ENCODE assay signal across 35 cellular contexts in genomic region chr3:54957711-54958110, GRCh38. TPM values are rescaled to one million over a fixed set of nuclear protein-coding genes. Genes with fewer than 3 reads are reported as not detected.
DNase-seq lines count a peak whose midpoint lies in the region; TF ChIP-seq lines count a peak whose summit lies in the region.
"Had no signal": no experiment of that assay in that cellular context is flagged by ENCODE, and none has a peak within 500 bp of the region (broad histone marks: within the 10 kb centered on the region; RNA-seq: fewer than 3 reads in every experiment).

No MANE protein-coding gene starts in this region.

- peaks cover 38% of the 10 kb centered on the region for H3K79me1 ChIP-seq in trophoblast cell (ENCODE audit: low read length)

- peak overlapping the region; percentile 6 for H3K14ac ChIP-seq in trophoblast cell (ENCODE audit: low read length)

- H3K18ac ChIP-seq in trophoblast cell (ENCODE audit: low read length): no peak overlapping the region

- H3K4me1 ChIP-seq in trophoblast cell (ENCODE audit: control insufficient read depth in 1 of 2, insufficient read depth in 2 of 2, low read length in 2 of 2): peaks cover 26 to 32% of the 10 kb centered on the region in 2 experiments
- H3K4me1 ChIP-seq in effector memory CD4-positive, alpha-beta T cell (ENCODE audit: control insufficient read depth, insufficient read depth, low read length, poor library complexity, severe bottlenecking): no peaks in the 10 kb centered on the region
- H3K4me1 ChIP-seq: colonic mucosa, suprapubic skin, upper lobe of right lung had no signal

- H3K79me2 ChIP-seq in trophoblast cell (ENCODE audit: control insufficient read depth, insufficient read depth, low read length, poor library complexity): peaks cover 11% of the 10 kb centered on the region

- H2BK5ac ChIP-seq in trophoblast cell (ENCODE audit: low read depth, low read length, poor library complexity): no peak overlapping the region

- H3K9me3 ChIP-seq in MG63: no peaks in the 10 kb centered on the region
- no peaks in the 10 kb centered on the region for H3K9me3 ChIP-seq in trophoblast cell (ENCODE audit: insufficient read depth, low read depth, low read length)
- no peaks in the 10 kb centered on the region for H3K9me3 ChIP-seq in effector memory CD4-positive, alpha-beta T cell (ENCODE audit: control insufficient read depth, low read length)
- H3K9me3 ChIP-seq: colonic mucosa, suprapubic skin, upper lobe of right lung had no signal

- H2BK12ac ChIP-seq in trophoblast cell (ENCODE audit: low read length): peak overlapping the region; percentile 48

- no peak for TF ChIP-seq CTCF in astrocyte of the cerebellum (IDR thresholded peaks at IDR 0.05; ENCODE audit: low read depth, low read length, missing control alignments)

- no peak overlapping the region for H3K4ac ChIP-seq in trophoblast cell (ENCODE audit: low read depth, low read length)

- H2AFZ ChIP-seq in trophoblast cell (ENCODE audit: insufficient read depth, low read length, poor library complexity): no peak overlapping the region

- no peak overlapping the region for H3K9ac ChIP-seq in trophoblast cell (ENCODE audit: low read length)

- H2AK5ac ChIP-seq in trophoblast cell (ENCODE audit: low read length): peak overlapping the region; percentile 45

- H3K4me3 ChIP-seq in MG63: no peak overlapping the region
- no peak overlapping the region for H3K4me3 ChIP-seq in astrocyte of the cerebellum (ENCODE audit: low read depth, low read length)
- H3K4me3 ChIP-seq in trophoblast cell (ENCODE audit: low read depth, low read length): no peak overlapping the region
- no peak overlapping the region for H3K4me3 ChIP-seq in effector memory CD4-positive, alpha-beta T cell (ENCODE audit: insufficient read depth, low read depth, low read length, poor library complexity, severe bottlenecking)
- H3K4me3 ChIP-seq: cardiac muscle cell, colonic mucosa, GM12878, suprapubic skin, upper lobe of right lung had no signal

- peak overlapping the region; percentile 49 for H4K91ac ChIP-seq in trophoblast cell (ENCODE audit: low read depth, low read length)

- H2BK120ac ChIP-seq in trophoblast cell (ENCODE audit: insufficient read depth, low read length, poor library complexity): peak overlapping the region; percentile 8

- no peak overlapping the region for H3K27ac ChIP-seq in trophoblast cell (ENCODE audit: low read depth, low read length)
- no peak overlapping the region for H3K27ac ChIP-seq in effector memory CD4-positive, alpha-beta T cell (ENCODE audit: insufficient read depth, low read length, poor library complexity, severe bottlenecking)
- H3K27ac ChIP-seq: cardiac muscle cell, colonic mucosa, epithelial cell of prostate, suprapubic skin, upper lobe of right lung had no signal

- in situ Hi-C loops in astrocyte of the cerebellum (cut with HindIII; ENCODE audit: low sequenced_read_pairs): loop anchor here (25.0 kb wide), 1 partner anchor 530 kb away; the partner anchor contains the start of gene WNT5A

- H4K12ac ChIP-seq in trophoblast cell (ENCODE audit: low read depth, low read length): no peak overlapping the region

- no peak overlapping the region for H3K4me2 ChIP-seq in trophoblast cell (ENCODE audit: low read length)

- no peaks in the 10 kb centered on the region for H3K36me3 ChIP-seq in MG63
- no peaks in the 10 kb centered on the region for H3K36me3 ChIP-seq in trophoblast cell (ENCODE audit: control insufficient read depth in 1 of 2, insufficient read depth in 2 of 2, low read length in 2 of 2)
- H3K36me3 ChIP-seq in effector memory CD4-positive, alpha-beta T cell (ENCODE audit: control insufficient read depth, insufficient read depth, low read length): no peaks in the 10 kb centered on the region
- H3K36me3 ChIP-seq: cardiac muscle cell, colonic mucosa, suprapubic skin, upper lobe of right lung had no signal

- no peak overlapping the region for H3K23ac ChIP-seq in trophoblast cell (ENCODE audit: low read length)

- DNase-seq in NCI-H2107 treated with DMSO at 0.1 percent for 48 hours (lab: John Stamatoyannopoulos, UW; ENCODE audit: unreplicated experiment) (peak; percentile 69), NCI-H2107 (lab: John Stamatoyannopoulos, UW) (no peak), MG63 (peak; percentile 5), astrocyte of the cerebellum (ENCODE audit: low read depth) (peak; percentile 79), trophoblast cell (no peak), NCI-H1417 (lab: John Stamatoyannopoulos, UW) (no peak)
- DNase-seq in effector memory CD4-positive, alpha-beta T cell: no peak
- DNase-seq in stimulated activated naive CD4-positive, alpha-beta T cell treated with Interleukin-2 at 50 U/mL for 16 hours (lab: John Stamatoyannopoulos, UW): no peak
- DNase-seq: 8988T; activated B cell treated with CpG ODN at 0.5 μM for 24 hours; activated CD4-positive, alpha-beta T cell treated with anti-CD3 and anti-CD28 coated beads, Interleukin-2, amount 10 ng/mL, durations not matched to agents 7 days and 5 days; CD4-positive, alpha-beta T cell; colonic mucosa; effector CD4-positive, alpha-beta T cell; H7; hypothalamus; mammary epithelial cell; NCI-H187; NCI-H526 treated with DMSO at 0.1 percent for 48 hours; SIG-M5; stimulated activated CD4-positive, alpha-beta T cell treated with anti-CD3 and anti-CD28 coated beads, Interleukin-15, amount 100 ng/mL, for 24 hours; stimulated activated naive B cell treated with anti-CD40 and anti-IgM and Interleukin-4, amounts not matched to agents 10 μg/mL and 1 μg/mL and 100 μg/mL, for 72 hours; SW 1271; T1000; upper lobe of right lung had no signal

- no peak overlapping the region for H4K8ac ChIP-seq in trophoblast cell (ENCODE audit: low read depth, low read length)

- H3K27me3 ChIP-seq in MG63: no peaks in the 10 kb centered on the region
- H3K27me3 ChIP-seq in trophoblast cell (ENCODE audit: insufficient read depth, low read length): no peaks in the 10 kb centered on the region
- no peaks in the 10 kb centered on the region for H3K27me3 ChIP-seq in effector memory CD4-positive, alpha-beta T cell (replicated peaks; ENCODE audit: control insufficient read depth, insufficient read depth, low read length, poor library complexity, severe bottlenecking)
- H3K27me3 ChIP-seq: cardiac muscle cell, colonic mucosa, suprapubic skin, upper lobe of right lung had no signal

- WGBS in trophoblast cell (ENCODE audit: extremely low coverage, insufficient coverage, insufficient read length): no CpG with 5 or more reads among the region's 4 CpGs

RNA-seq across cellular contexts. Expression of gene LRTM1, which starts 29.9 kb away (rescaled TPM):
- total RNA-seq in MG63 (2014; rRNA removed; shearing (Covaris generic); ENCODE audit: low replicate concordance): not detected in 2 replicates
- polyA plus RNA-seq in trophoblast cell (2013): 0.06 and 0.07 TPM in 2 replicates
- total RNA-seq: activated B cell treated with CpG ODN at 0.5 μM for 24 hours; activated CD4-positive, alpha-beta T cell treated with anti-CD3 and anti-CD28 coated beads, Interleukin-2, amount 10 ng/mL, durations not matched to agents 7 days and 5 days; activated CD8-positive, alpha-beta memory T cell treated with anti-CD3 and anti-CD28 coated beads for 36 hours; cardiac muscle cell; CD4-positive, alpha-beta T cell; colonic mucosa; GM12878; H7; LHCN-M2; mammary epithelial cell; mucosa of gallbladder; natural killer cell treated with Interleukin-12 subunit alpha and Interleukin-12 subunit beta and Interleukin-15 and Interleukin-18, amount 100 ng/mL, for 72 hours; omental fat pad; pulmonary artery endothelial cell; suprapubic skin; upper lobe of right lung had no signal
- polyA plus RNA-seq: mammary epithelial cell had no signal

Comparison
In these comparisons a context has a peak if more than half of its experiments do, and no peak if none do; other contexts are left out.
1. DNase-seq: peak in NCI-H2107 treated with DMSO at 0.1 percent for 48 hours (single experiment), MG63 (single experiment) and astrocyte of the cerebellum (single experiment); none in NCI-H2107 (single experiment), trophoblast cell (0 of 2), effector memory CD4-positive, alpha-beta T cell (0 of 3), stimulated activated naive CD4-positive, alpha-beta T cell treated with Interleukin-2 at 50 U/mL for 16 hours (single experiment) and NCI-H1417 (0 of 3).